ENCODE assay signal across 8 cellular contexts in genomic region chr9:91131433-91131839, GRCh38.
DNase-seq lines count a peak whose midpoint lies in the region; ATAC-seq and TF ChIP-seq lines count a peak whose summit lies in the region.

No MANE protein-coding gene starts in this region.

- H3K27ac Mint-ChIP-seq in T-helper 2 cell treated with Interferon-gamma antibody and Interleukin-4, amounts not matched to agents 5 μg/mL and 100 μg/mL, for 36 hours, result peak overlapping the region; percentile 96

- in situ Hi-C loops in G401 (cut with HindIII; ENCODE audit: low sequenced_read_pairs), result no loop called here

- peaks cover 17% of the 10 kb centered on the region for H3K9me3 Mint-ChIP-seq in T-helper 2 cell treated with Interferon-gamma antibody and Interleukin-4, amounts not matched to agents 5 μg/mL and 100 μg/mL, for 36 hours

- no peak for TF ChIP-seq CTCF in HFF-Myc (IDR thresholded peaks at IDR 0.05; ENCODE audit: low read depth, low read length, missing control alignments)

- H3K4me3 Mint-ChIP-seq in T-helper 2 cell treated with Interferon-gamma antibody and Interleukin-4, amounts not matched to agents 5 μg/mL and 100 μg/mL, for 36 hours, result peak overlapping the region; percentile 75

- no peak for ATAC-seq in GM19324 (IDR thresholded peaks at IDR 0.05; ENCODE audit: low FRiP score, unreplicated experiment)

- H3K36me3 Mint-ChIP-seq in T-helper 2 cell treated with Interferon-gamma antibody and Interleukin-4, amounts not matched to agents 5 μg/mL and 100 μg/mL, for 36 hours (ENCODE audit: low read depth), result peaks cover 63% of the 10 kb centered on the region

- H3K4me3 ChIP-seq in HFF-Myc (replicated peaks; ENCODE audit: low read depth, low read length) (no peak overlapping the region), skeletal muscle cell (ENCODE audit: low read depth, low read length) (no peak overlapping the region)

- H3K4me1 Mint-ChIP-seq in T-helper 2 cell treated with Interferon-gamma antibody and Interleukin-4, amounts not matched to agents 5 μg/mL and 100 μg/mL, for 36 hours (ENCODE audit: low read depth), result peaks cover 42% of the 10 kb centered on the region

- peak; percentile 79 for DNase-seq in A172 (ENCODE audit: low spot score)
- DNase-seq in HFF-Myc (ENCODE audit: extremely low read depth, low read depth), result peak; percentile 88
- DNase-seq in T-helper 2 cell treated with Interferon-gamma antibody and Interleukin-4, amounts not matched to agents 5 μg/mL and 100 μg/mL, for 36 hours (ENCODE audit: low spot score), result peak; percentile 90
- DNase-seq in dedifferentiated amniotic fluid mesenchymal stem cell (ENCODE audit: extremely low spot score), result peak; percentile 90
- DNase-seq in skeletal muscle cell (ENCODE audit: low read depth), result peak; percentile 99
- DNase-seq in G401 (ENCODE audit: low spot score), result no peak
- no peak for DNase-seq in GM19238 (ENCODE audit: insufficient read length, low spot score)

- H3K27me3 Mint-ChIP-seq in T-helper 2 cell treated with Interferon-gamma antibody and Interleukin-4, amounts not matched to agents 5 μg/mL and 100 μg/mL, for 36 hours (ENCODE audit: low read depth), result no peaks in the 10 kb centered on the region

Comparison
In these comparisons a context has a peak if more than half of its experiments do, and no peak if none do; other contexts are left out.
1. DNase-seq: peak in A172 (single experiment), HFF-Myc (single experiment), T-helper 2 cell treated with Interferon-gamma antibody and Interleukin-4, amounts not matched to agents 5 μg/mL and 100 μg/mL, for 36 hours (single experiment), dedifferentiated amniotic fluid mesenchymal stem cell (single experiment) and skeletal muscle cell (single experiment); none in G401 (single experiment) and GM19238 (single experiment).